In genomic region chr17:35578195-35578928, GRCh38 we compare ENCODE assay signal across 8 cellular contexts. TPM values are rescaled to one million over a fixed set of nuclear protein-coding genes. Genes with fewer than 3 reads are reported as not detected.
DNase-seq lines count a peak whose midpoint lies in the region; ATAC-seq and FAIRE-seq lines count a peak whose summit lies in the region.

PEX12 (minus strand) TSS chr17:35578571; CDS start chr17:35578021, 550 bp downstream.

- H3K36me3 Mint-ChIP-seq in CD4-positive, alpha-beta memory T cell: peaks cover 0 to 29% of the 10 kb centered on the region in 2 donors

- no peaks in the 10 kb centered on the region for H3K9me3 ChIP-seq in CD4-positive, alpha-beta memory T cell (ENCODE audit: control insufficient read depth in 1 of 2, low read length in 2 of 2)
- no peaks in the 10 kb centered on the region for H3K9me3 ChIP-seq in mesodermal cell (ENCODE audit: control insufficient read depth, low read length)

- WGBS in mesodermal cell (ENCODE audit: insufficient coverage in 2 of 2), 2 experiments: 0 to 1% methylated on average over 28 to 34 of the region's 45 CpGs

- peak; percentile 93 for FAIRE-seq in endometrium (lab: Jason Lieb, UNC)

- peak within 1 kb of the TSS; percentile 95 to 99 (median 97) for H3K4me3 Mint-ChIP-seq in CD4-positive, alpha-beta memory T cell

- CTCF ChIA-PET in CD4-positive, alpha-beta memory T cell (lab: Charles Lee; ENCODE audit: partially characterized antibody): interaction anchor here (0.7 to 2.4 kb wide), 16 partner anchors 9 to 434 kb away, joined by 3 to 10 read pairs (median 4); partner anchors contain the start of genes AP2B1 and TAF15

- H3K27ac ChIP-seq in CD4-positive, alpha-beta memory T cell (ENCODE audit: low read depth, low read length): peak within 1 kb of the TSS; percentile 89
- H3K27ac ChIP-seq in mesodermal cell (ENCODE audit: low read depth, low read length, severe bottlenecking): peak within 1 kb of the TSS; percentile 31

- peak within 1 kb of the TSS; percentile 97 to 100 (median 99) for H3K27ac Mint-ChIP-seq in CD4-positive, alpha-beta memory T cell

- peaks cover 6% of the 10 kb centered on the region for H3K36me3 ChIP-seq in CD4-positive, alpha-beta memory T cell (ENCODE audit: insufficient read depth, low read length)
- peaks cover 25% of the 10 kb centered on the region for H3K36me3 ChIP-seq in mesodermal cell (ENCODE audit: control insufficient read depth, insufficient read depth, low read length)

- H3K27me3 ChIP-seq in CD4-positive, alpha-beta memory T cell (ENCODE audit: insufficient read depth, low read length): no peaks in the 10 kb centered on the region

- peaks cover 6 to 34% (median 26%) of the 10 kb centered on the region in 4 donors for H3K4me1 Mint-ChIP-seq in CD4-positive, alpha-beta memory T cell

- peak within 1 kb of the TSS; percentile 81 to 90 for H3K4me3 ChIP-seq in CD4-positive, alpha-beta memory T cell (ENCODE audit: low read length in 2 of 2)
- peak within 1 kb of the TSS; percentile 66 for H3K4me3 ChIP-seq in mesodermal cell (ENCODE audit: extremely low read depth, insufficient read depth, low read length, poor library complexity, severe bottlenecking)

- POLR2A ChIA-PET in CD4-positive, alpha-beta memory T cell (lab: Charles Lee; ENCODE audit: partially characterized antibody): interaction anchor here (0.6 to 5.6 kb wide), 30 partner anchors 10 to 597 kb away, joined by 3 to 130 read pairs (median 5); partner anchors contain the start of genes AP2B1, SLFN11, SLFN12 and SLFN12L

- DNase-seq in CD4-positive, alpha-beta memory T cell: peak; percentile 87 to 95 (median 91)
- DNase-seq in HUDEP-2 (lab: John Stamatoyannopoulos, UW; ENCODE audit: unreplicated experiment in 76 of 76): peak; percentile 13 to 97 (median 83)
- DNase-seq in NOMO-1 treated with dmso at 0.1 percent for 144 hours (lab: John Stamatoyannopoulos, UW; ENCODE audit: unreplicated experiment): peak; percentile 89
- peak; percentile 84 for DNase-seq in activated CD8-positive, alpha-beta memory T cell treated with anti-CD3 and anti-CD28 coated beads, Interleukin-2, amount 50 U/mL, for 1 hour (ENCODE audit: extremely low read depth)
- DNase-seq in stimulated activated CD8-positive, alpha-beta memory T cell treated with anti-CD3 and anti-CD28 coated beads, Interleukin-15, amount 100 ng/mL, for 24 hours (ENCODE audit: low read depth): peak; percentile 57

- peaks cover 24% of the 10 kb centered on the region for H3K4me1 ChIP-seq in CD4-positive, alpha-beta memory T cell (ENCODE audit: insufficient read depth, low read length)
- no peaks in the 10 kb centered on the region for H3K4me1 ChIP-seq in mesodermal cell (ENCODE audit: control insufficient read depth, insufficient read depth, low read length, poor library complexity, severe bottlenecking)

- H3K9me3 Mint-ChIP-seq in CD4-positive, alpha-beta memory T cell: no peaks in the 10 kb centered on the region

- H3K27me3 Mint-ChIP-seq in CD4-positive, alpha-beta memory T cell: no peaks in the 10 kb centered on the region

- intact Hi-C loops in CD4-positive, alpha-beta memory T cell (cut with micrococcal nuclease): loop anchor here (1.0 to 2.0 kb wide), 5 partner anchors 8 to 436 kb away; partner anchors contain the start of gene NLE1

- ATAC-seq in GM21360 (IDR thresholded peaks at IDR 0.05; ENCODE audit: unreplicated experiment): peak; percentile 87

RNA-seq across cellular contexts. Expression of gene PEX12, which starts in this region (rescaled TPM):
- total RNA-seq in CD4-positive, alpha-beta memory T cell: 1 to 10 TPM; 8.2 to 8.5 TPM
- 1 to 10 TPM; 1.3 to 2.8 TPM for polyA plus RNA-seq in CD4-positive, alpha-beta memory T cell
- polyA plus RNA-seq in mesodermal cell (2013, experiment 1 of 2): 6.4 TPM
- 5.7 TPM for polyA plus RNA-seq in mesodermal cell (2013, experiment 2 of 2)

Comparison
In these comparisons a context has a peak if more than half of its experiments do, and no peak if none do; other contexts are left out.
1. Peak in every context shown above with its lines: DNase-seq, ATAC-seq, H3K4me3 ChIP-seq and H3K27ac ChIP-seq.